In the genomic region with DNA sequence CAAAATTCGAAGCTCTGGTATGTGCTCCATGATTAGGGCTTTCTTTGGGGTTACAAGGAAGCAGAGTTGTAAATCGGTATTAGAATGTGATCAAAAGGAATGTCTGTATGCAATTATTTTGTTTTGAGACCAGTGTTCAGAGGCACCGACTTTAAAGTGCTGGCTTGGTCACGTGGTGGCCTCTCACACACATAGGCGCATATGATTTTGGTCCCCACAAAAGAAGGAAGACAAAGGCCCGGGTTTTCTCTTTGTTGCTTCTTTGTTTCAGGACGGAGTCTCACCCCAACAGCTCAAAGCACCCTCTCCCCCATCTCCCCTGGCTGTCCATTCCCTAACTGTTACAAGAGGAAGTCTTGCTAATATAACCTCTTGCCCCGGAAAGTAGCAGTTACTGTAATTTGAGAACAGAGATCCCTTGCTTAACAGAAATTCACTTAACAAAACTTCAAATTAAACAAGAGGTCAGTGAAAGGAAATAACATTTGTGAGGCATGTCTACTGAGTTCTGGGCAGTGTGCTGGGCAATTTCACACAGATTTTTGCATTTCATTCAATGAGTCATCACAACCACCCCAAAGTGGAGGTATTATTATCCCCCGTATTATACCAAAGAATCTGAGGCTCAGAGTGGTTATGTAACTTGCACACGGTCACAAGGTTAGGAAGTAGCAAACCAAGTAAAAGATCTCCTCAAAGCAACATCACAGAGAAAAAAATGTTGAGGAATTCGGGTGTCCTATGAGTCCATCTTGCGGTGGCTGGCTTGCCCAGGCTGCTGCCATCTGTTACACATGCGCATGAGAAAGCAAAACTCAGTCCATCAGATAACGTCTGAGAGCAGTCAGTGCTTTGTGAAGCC, we compare ENCODE assay signal across 9 cellular contexts.
A peak's percentile ranks its signal among the peaks of the same experiment; 100 is the strongest.
DNase-seq lines count a peak whose midpoint lies in the region; ATAC-seq and TF ChIP-seq lines count a peak whose summit lies in the region.
"Had no signal": no experiment of that assay in that cellular context is flagged by ENCODE, and none has a peak within 500 bp of the region (broad histone marks: within the 10 kb centered on the region; RNA-seq: fewer than 3 reads in every experiment).

No MANE protein-coding gene starts in this region.

- peak overlapping the region; percentile 21 for H2AK9ac ChIP-seq in IMR-90 (replicated peaks; ENCODE audit: low read depth, low read length, poor library complexity)

- peak overlapping the region; percentile 46 for H3K23ac ChIP-seq in IMR-90 (ENCODE audit: low read depth, low read length)

- H3K4me2 ChIP-seq in IMR-90 (ENCODE audit: low read depth, low read length) = peak overlapping the region; percentile 41

- peak overlapping the region; percentile 18; the same call in 1 of the 2 replicates for H3K56ac ChIP-seq in IMR-90 (ENCODE audit: extremely low read depth, insufficient read depth, low read length)

- peak overlapping the region; percentile 85 for H2BK5ac ChIP-seq in IMR-90 (ENCODE audit: low read depth, low read length, poor library complexity, severe bottlenecking)

- peak overlapping the region; percentile 69 for H3K4ac ChIP-seq in IMR-90 (ENCODE audit: low read depth, low read length)

- no peak for TF ChIP-seq RAD21 in IMR-90 (IDR thresholded peaks at IDR 0.05; ENCODE audit: low read length)

- no peak overlapping the region for H3K9ac ChIP-seq in IMR-90 (ENCODE audit: low read depth, low read length)

- POLR2A ChIA-PET in AG04450 (lab: Yijun Ruan, JAX) = interaction anchor here (0.7 kb wide), 1 partner anchor 76 kb away, joined by 3 read pairs; the partner anchor contains the start of gene SDC1
- POLR2A ChIA-PET in IMR-90 (lab: Charles Lee; ENCODE audit: unreplicated experiment) = no interaction called here

- H3K27ac ChIP-seq in AG04450 (ENCODE audit: low read depth, low read length) (peak overlapping the region; percentile 81), IMR-90 (ENCODE audit: insufficient read depth, low read length) (peak overlapping the region; percentile 72), breast epithelium (peak overlapping the region; percentile 64 to 74), mesodermal cell (ENCODE audit: low read depth, low read length, severe bottlenecking) (peak overlapping the region; percentile 85), right atrium auricular region (no peak overlapping the region)

- H2BK15ac ChIP-seq in IMR-90 (ENCODE audit: low read depth, low read length) = peak overlapping the region; percentile 46

- peak overlapping the region; percentile 64 for H2BK20ac ChIP-seq in IMR-90 (ENCODE audit: low read depth, low read length)

- CTCF ChIA-PET in AG04450 (lab: Charles Lee) = interaction anchor here (0.6 kb wide), 1 partner anchor 76 kb away, joined by 3 read pairs; the partner anchor contains the start of gene SDC1
- CTCF ChIA-PET in IMR-90 (lab: Yijun Ruan, JAX) = no interaction called here

- H4K8ac ChIP-seq in IMR-90 (ENCODE audit: low read depth in 2 of 2, low read length in 2 of 2) = peak overlapping the region; percentile 57 to 72

- peak overlapping the region; percentile 73 for H2AK5ac ChIP-seq in IMR-90 (ENCODE audit: low read depth, low read length)

- H2AFZ ChIP-seq in IMR-90 (replicated peaks; ENCODE audit: low read length, poor library complexity) = peak overlapping the region; percentile 59

- peak overlapping the region; percentile 74 for H3K14ac ChIP-seq in IMR-90 (replicated peaks; ENCODE audit: low read depth, low read length)

- no peaks in the 10 kb centered on the region for H3K27me3 ChIP-seq in AG04450 (ENCODE audit: control insufficient read depth, insufficient read depth, low read length)
- no peaks in the 10 kb centered on the region for H3K27me3 ChIP-seq in IMR-90 (ENCODE audit: control insufficient read depth, insufficient read depth, low read length)
- H3K27me3 ChIP-seq in breast epithelium = no peaks in the 10 kb centered on the region
- no peaks in the 10 kb centered on the region for H3K27me3 ChIP-seq in right atrium auricular region

- H3K9me3 ChIP-seq in AG04450 (ENCODE audit: control insufficient read depth, insufficient read depth, low read length) (no peaks in the 10 kb centered on the region), IMR-90 (ENCODE audit: control insufficient read depth, insufficient read depth, low read length) (no peaks in the 10 kb centered on the region), breast epithelium (no peaks in the 10 kb centered on the region), mesodermal cell (ENCODE audit: control insufficient read depth, low read length) (no peaks in the 10 kb centered on the region), right atrium auricular region (no peaks in the 10 kb centered on the region)

- TF ChIP-seq CTCF in AG04450 (IDR thresholded peaks at IDR 0.05; ENCODE audit: low read depth, low read length) (no peak), IMR-90 (conservative IDR thresholded peaks at IDR 0.05; ENCODE audit: low read depth, low read length) (no peak), breast epithelium (IDR thresholded peaks at IDR 0.05) (no peak), right atrium auricular region (IDR thresholded peaks at IDR 0.05) (no peak)

- H3K9me1 ChIP-seq in IMR-90 (ENCODE audit: insufficient read depth, low read length) = peaks cover 10% of the 10 kb centered on the region

- 47% methylated on average over 6 of the region's 14 CpGs; no CpG with 5 or more reads in 1 of the 2 experiments for WGBS in IMR-90 (ENCODE audit: extremely low coverage in 2 of 2, insufficient read length in 1 of 2), 2 experiments
- 47 to 52% methylated on average over 10 of the region's 14 CpGs for WGBS in mesodermal cell (ENCODE audit: insufficient coverage in 2 of 2), 2 experiments

- intact Hi-C loops in IMR-90 (cut with micrococcal nuclease) = loop anchor here (1.0 kb wide), 1 partner anchor 8 kb away; no protein-coding TSS in a partner anchor
- intact Hi-C loops in breast epithelium (cut with DNase I; ENCODE audit: low total_unique reads) = no loop called here

- no TSS peak for BruUV-seq in IMR-90 (replicated peaks; lab: Mats Ljungman, UMichigan)

- no peaks in the 10 kb centered on the region for H3K79me1 ChIP-seq in IMR-90 (ENCODE audit: low read depth in 1 of 2, low read length in 2 of 2)

- no peaks in the 10 kb centered on the region for H4K20me1 ChIP-seq in IMR-90 (ENCODE audit: insufficient read depth, low read length)

- H3K4me3 ChIP-seq in AG04450 (ENCODE audit: low read depth, low read length) (no peak overlapping the region), IMR-90 (ENCODE audit: insufficient read depth, low read depth, low read length) (no peak overlapping the region), breast epithelium (no peak overlapping the region), mesodermal cell (ENCODE audit: extremely low read depth, insufficient read depth, low read length, poor library complexity, severe bottlenecking) (no peak overlapping the region), right atrium auricular region (no peak overlapping the region)

- peak overlapping the region; percentile 56 for H4K91ac ChIP-seq in IMR-90 (ENCODE audit: insufficient read depth, low read depth, low read length)

- peak overlapping the region; percentile 66 for H3K18ac ChIP-seq in IMR-90 (ENCODE audit: low read depth, low read length)

- DNase-seq in AG04450 (ENCODE audit: low read depth, low spot score) (no peak), IMR-90 (peak; percentile 89), breast epithelium (ENCODE audit: low spot score in 2 of 2) (no peak), right atrium auricular region (ENCODE audit: low spot score) (no peak)
- DNase-seq in activated CD8-positive, alpha-beta memory T cell treated with anti-CD3 and anti-CD28 coated beads, Interleukin-2, amount 50 U/mL, for 4 hours = no peak
- no peak for DNase-seq in activated CD4-positive, alpha-beta T cell treated with anti-CD3 and anti-CD28 coated beads, Interleukin-2, amount 50 U/mL, for 48 hours

- ATAC-seq in IMR-90 (ENCODE audit: low read depth) (peak; percentile 81), HG02840 (IDR thresholded peaks at IDR 0.05; ENCODE audit: low FRiP score, unreplicated experiment) (no peak)
- ATAC-seq: stimulated activated effector memory CD8-positive, alpha-beta T cell treated with anti-CD3 and anti-CD28 coated beads, Interleukin-12 subunit alpha, Interleukin-12 subunit beta, amount 100 ng/mL, for 72 hours had no signal

- TF ChIP-seq POLR2A in IMR-90 (IDR thresholded peaks at IDR 0.05; ENCODE audit: low read depth, low read length) (no peak), breast epithelium (IDR thresholded peaks at IDR 0.05) (no peak)

- in situ Hi-C loops in IMR-90 (cut with MboI; ENCODE audit: low sequenced_read_pairs) = no loop called here

- H4K5ac ChIP-seq in IMR-90 (ENCODE audit: low read depth, low read length) = peak overlapping the region; percentile 84

- H3K4me1 ChIP-seq in IMR-90 (ENCODE audit: control insufficient read depth, insufficient read depth, low read length) (peaks cover 12% of the 10 kb centered on the region), breast epithelium (peaks cover 0 to 3% of the 10 kb centered on the region in 2 donors), mesodermal cell (ENCODE audit: control insufficient read depth, insufficient read depth, low read length, poor library complexity, severe bottlenecking) (peaks cover 9% of the 10 kb centered on the region), right atrium auricular region (no peaks in the 10 kb centered on the region)

- dilution Hi-C loops in IMR-90 (cut with HindIII; ENCODE audit: low sequenced_read_pairs, unreplicated experiment) = no loop called here

- H2BK120ac ChIP-seq in IMR-90 (ENCODE audit: low read depth, low read length) = peak overlapping the region; percentile 78

- H3K36me3 ChIP-seq in IMR-90 (ENCODE audit: control insufficient read depth, insufficient read depth, low read length) (no peaks in the 10 kb centered on the region), breast epithelium (no peaks in the 10 kb centered on the region), mesodermal cell (ENCODE audit: control insufficient read depth, insufficient read depth, low read length) (no peaks in the 10 kb centered on the region), right atrium auricular region (no peaks in the 10 kb centered on the region)

TF ChIP-seq in IMR-90, 13 proteins besides CTCF, POLR2A, EP300 and RAD21 (continues in another document):
- TF ChIP-seq, protein P1, sequence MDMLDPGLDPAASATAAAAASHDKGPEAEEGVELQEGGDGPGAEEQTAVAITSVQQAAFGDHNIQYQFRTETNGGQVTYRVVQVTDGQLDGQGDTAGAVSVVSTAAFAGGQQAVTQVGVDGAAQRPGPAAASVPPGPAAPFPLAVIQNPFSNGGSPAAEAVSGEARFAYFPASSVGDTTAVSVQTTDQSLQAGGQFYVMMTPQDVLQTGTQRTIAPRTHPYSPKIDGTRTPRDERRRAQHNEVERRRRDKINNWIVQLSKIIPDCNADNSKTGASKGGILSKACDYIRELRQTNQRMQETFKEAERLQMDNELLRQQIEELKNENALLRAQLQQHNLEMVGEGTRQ (IDR thresholded peaks at IDR 0.05; ENCODE audit: low read depth, low read length) = peak; percentile 80
- peak; percentile 78 for TF ChIP-seq FOS (IDR thresholded peaks at IDR 0.05; ENCODE audit: low read depth, low read length)

Comparison
In these comparisons a context has a peak if more than half of its experiments do, and no peak if none do; other contexts are left out.
1. H3K27ac ChIP-seq: peak in AG04450 (single experiment), IMR-90 (single experiment), breast epithelium (2 of 2) and mesodermal cell (single experiment); none in right atrium auricular region (0 of 2).